Comparison of ENCODE assay signal across 1 cellular context in the genomic region with DNA sequence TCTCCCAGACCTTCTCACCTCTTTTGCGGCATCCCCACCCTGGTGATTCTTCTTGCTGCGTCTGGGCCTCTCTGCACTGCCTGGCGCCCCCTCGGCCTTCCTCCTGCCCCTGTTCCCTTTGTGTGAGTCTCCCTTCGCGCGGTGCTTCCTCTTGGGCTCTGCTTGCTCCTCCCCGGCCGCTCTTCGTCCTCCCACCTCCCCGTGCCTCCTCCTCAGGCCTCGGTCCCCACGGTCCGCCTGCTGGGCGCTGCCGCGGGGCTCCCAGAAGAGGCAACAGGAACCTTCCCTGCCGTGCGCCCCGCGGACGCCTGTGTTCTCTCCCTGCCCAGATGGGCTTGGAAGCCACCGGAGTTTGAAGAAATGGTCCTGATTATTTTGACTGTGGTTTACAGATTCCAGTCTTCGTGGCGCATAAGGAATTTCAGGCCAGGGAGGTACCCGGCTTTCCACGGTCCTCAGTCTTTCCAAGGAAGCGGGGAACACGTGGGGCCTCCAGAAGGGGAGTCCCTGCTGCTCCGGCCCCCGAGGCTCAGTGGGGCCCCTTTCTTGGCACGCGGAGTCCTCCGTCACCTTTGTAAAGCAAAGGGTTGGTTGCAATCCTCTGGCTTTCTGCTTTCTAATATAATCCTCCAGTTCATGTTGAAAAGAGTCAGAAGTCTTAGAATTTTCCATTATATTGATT.
TF ChIP-seq lines count a peak whose summit lies in the region.

No MANE protein-coding gene starts in this region.

TF ChIP-seq in WTC11, 78 proteins besides CTCF, POLR2A, EP300 and RAD21 (continued from another document):
- TF ChIP-seq ZNF121 (CRISPR knock-in tag; IDR thresholded peaks at IDR 0.05): no peak
- TF ChIP-seq, protein P1, sequence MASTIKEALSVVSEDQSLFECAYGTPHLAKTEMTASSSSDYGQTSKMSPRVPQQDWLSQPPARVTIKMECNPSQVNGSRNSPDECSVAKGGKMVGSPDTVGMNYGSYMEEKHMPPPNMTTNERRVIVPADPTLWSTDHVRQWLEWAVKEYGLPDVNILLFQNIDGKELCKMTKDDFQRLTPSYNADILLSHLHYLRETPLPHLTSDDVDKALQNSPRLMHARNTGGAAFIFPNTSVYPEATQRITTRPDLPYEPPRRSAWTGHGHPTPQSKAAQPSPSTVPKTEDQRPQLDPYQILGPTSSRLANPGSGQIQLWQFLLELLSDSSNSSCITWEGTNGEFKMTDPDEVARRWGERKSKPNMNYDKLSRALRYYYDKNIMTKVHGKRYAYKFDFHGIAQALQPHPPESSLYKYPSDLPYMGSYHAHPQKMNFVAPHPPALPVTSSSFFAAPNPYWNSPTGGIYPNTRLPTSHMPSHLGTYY (CRISPR knock-in tag; IDR thresholded peaks at IDR 0.05): no peak
- peak; percentile 99 for TF ChIP-seq ZNF263 (CRISPR knock-in tag; IDR thresholded peaks at IDR 0.05; ENCODE audit: low read depth)
- TF ChIP-seq TCF7 (CRISPR knock-in tag; IDR thresholded peaks at IDR 0.05; ENCODE audit: low read depth): no peak
- no peak for TF ChIP-seq ESRRA (CRISPR knock-in tag; IDR thresholded peaks at IDR 0.05; ENCODE audit: borderline replicate concordance)
- TF ChIP-seq, protein P2, sequence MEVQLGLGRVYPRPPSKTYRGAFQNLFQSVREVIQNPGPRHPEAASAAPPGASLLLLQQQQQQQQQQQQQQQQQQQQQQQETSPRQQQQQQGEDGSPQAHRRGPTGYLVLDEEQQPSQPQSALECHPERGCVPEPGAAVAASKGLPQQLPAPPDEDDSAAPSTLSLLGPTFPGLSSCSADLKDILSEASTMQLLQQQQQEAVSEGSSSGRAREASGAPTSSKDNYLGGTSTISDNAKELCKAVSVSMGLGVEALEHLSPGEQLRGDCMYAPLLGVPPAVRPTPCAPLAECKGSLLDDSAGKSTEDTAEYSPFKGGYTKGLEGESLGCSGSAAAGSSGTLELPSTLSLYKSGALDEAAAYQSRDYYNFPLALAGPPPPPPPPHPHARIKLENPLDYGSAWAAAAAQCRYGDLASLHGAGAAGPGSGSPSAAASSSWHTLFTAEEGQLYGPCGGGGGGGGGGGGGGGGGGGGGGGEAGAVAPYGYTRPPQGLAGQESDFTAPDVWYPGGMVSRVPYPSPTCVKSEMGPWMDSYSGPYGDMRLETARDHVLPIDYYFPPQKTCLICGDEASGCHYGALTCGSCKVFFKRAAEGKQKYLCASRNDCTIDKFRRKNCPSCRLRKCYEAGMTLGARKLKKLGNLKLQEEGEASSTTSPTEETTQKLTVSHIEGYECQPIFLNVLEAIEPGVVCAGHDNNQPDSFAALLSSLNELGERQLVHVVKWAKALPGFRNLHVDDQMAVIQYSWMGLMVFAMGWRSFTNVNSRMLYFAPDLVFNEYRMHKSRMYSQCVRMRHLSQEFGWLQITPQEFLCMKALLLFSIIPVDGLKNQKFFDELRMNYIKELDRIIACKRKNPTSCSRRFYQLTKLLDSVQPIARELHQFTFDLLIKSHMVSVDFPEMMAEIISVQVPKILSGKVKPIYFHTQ (CRISPR knock-in tag; IDR thresholded peaks at IDR 0.05): no peak
- TF ChIP-seq MXD4 (CRISPR knock-in tag; IDR thresholded peaks at IDR 0.05; ENCODE audit: borderline replicate concordance): no peak
- no peak for TF ChIP-seq SMAD4 (CRISPR knock-in tag; IDR thresholded peaks at IDR 0.05)
- no peak for TF ChIP-seq GRHL2 (CRISPR knock-in tag; IDR thresholded peaks at IDR 0.05; ENCODE audit: insufficient replicate concordance, severe bottlenecking)
- peak; percentile 71; the same call in 1 of the 2 replicates for TF ChIP-seq FOXP1 (CRISPR knock-in tag; IDR thresholded peaks at IDR 0.05; ENCODE audit: borderline replicate concordance)
- no peak for TF ChIP-seq ZNF425 (CRISPR knock-in tag; conservative IDR thresholded peaks at IDR 0.05)
